ENCODE assay signal across 1 cellular context in genomic region chr1:225777058-225777582, GRCh38.
TF ChIP-seq lines count a peak whose summit lies in the region.

No MANE protein-coding gene starts in this region.

TF ChIP-seq in K562, 482 proteins besides CTCF, POLR2A, EP300 and RAD21 (continued from another document and continues in another):
- TF ChIP-seq LARP7 (IDR thresholded peaks at IDR 0.05) (peak; percentile 65; the same call in 1 of the 2 replicates), ZNF354B (CRISPR knock-in tag; IDR thresholded peaks at IDR 0.05) (no peak), TAF15 (IDR thresholded peaks at IDR 0.05; ENCODE audit: low read depth, low read length) (no peak), NRF1 (conservative IDR thresholded peaks at IDR 0.05 in 1 of 2, IDR thresholded peaks at IDR 0.05 in 1 of 2) (no peak), NFATC3 (IDR thresholded peaks at IDR 0.05) (0 out of 2 replicates have a peak, but pooled peaks have one; percentile 47), DEAF1 (CRISPR knock-in tag; IDR thresholded peaks at IDR 0.05) (no peak), CC2D1A (IDR thresholded peaks at IDR 0.05) (no peak), ZNF512 (tag; IDR thresholded peaks at IDR 0.05) (peak; percentile 12; the same call in 1 of the 2 replicates), SMARCE1 (IDR thresholded peaks at IDR 0.05) (no peak), THRB (CRISPR knock-in tag; conservative IDR thresholded peaks at IDR 0.05) (no peak), XRCC4 (IDR thresholded peaks at IDR 0.05; ENCODE audit: extremely low read depth, insufficient read depth, insufficient read length) (no peak), EHMT2 (IDR thresholded peaks at IDR 0.05) (peak; percentile 51), MEF2A (IDR thresholded peaks at IDR 0.05; ENCODE audit: control insufficient read depth, low read depth, low read length) (0 out of 2 replicates have a peak, but pooled peaks have one; percentile 24), PYGO2 (tag; IDR thresholded peaks at IDR 0.05) (0 out of 2 replicates have a peak, but pooled peaks have one; percentile 41), E2F8 (IDR thresholded peaks at IDR 0.05; ENCODE audit: low read depth, partially characterized antibody) (no peak), E2F3 (CRISPR knock-in tag; IDR thresholded peaks at IDR 0.05) (no peak), TRIM28 (IDR thresholded peaks at IDR 0.05) (0 out of 2 replicates have a peak, but pooled peaks have one; percentile 24), FOXP1 (CRISPR knock-in tag; IDR thresholded peaks at IDR 0.05) (0 out of 2 replicates have a peak, but pooled peaks have one; percentile 4), GTF2E2 (tag; IDR thresholded peaks at IDR 0.05) (0 out of 2 replicates have a peak, but pooled peaks have one; percentile 13), ID3 (CRISPR knock-in tag; IDR thresholded peaks at IDR 0.05) (no peak), ID3 (tag; IDR thresholded peaks at IDR 0.05) (peak; percentile 24; the same call in 1 of the 2 replicates), SRSF7 (optimal IDR thresholded peaks at IDR 0.05; ENCODE audit: low read depth, low read length) (no peak), ZBTB34 (CRISPR knock-in tag; IDR thresholded peaks at IDR 0.05) (no peak), TEAD1 (CRISPR knock-in tag; IDR thresholded peaks at IDR 0.05) (no peak), ATF4 (CRISPR knock-in tag; IDR thresholded peaks at IDR 0.05) (0 out of 2 replicates have a peak, but pooled peaks have one; percentile 15), ZC3H4 (CRISPR knock-in tag; IDR thresholded peaks at IDR 0.05; ENCODE audit: borderline replicate concordance) (no peak), BRD4 (IDR thresholded peaks at IDR 0.05) (no peak), ZZZ3 (IDR thresholded peaks at IDR 0.05) (no peak; the same call in 1 of the 2 replicates), ELF2 (CRISPR knock-in tag; IDR thresholded peaks at IDR 0.05) (no peak), ZNF785 (CRISPR knock-in tag; IDR thresholded peaks at IDR 0.05) (no peak), THRA (IDR thresholded peaks at IDR 0.05) (no peak), ZNF584 (CRISPR knock-in tag; IDR thresholded peaks at IDR 0.05; ENCODE audit: low read depth) (0 out of 2 replicates have a peak, but pooled peaks have one; percentile 44), ZNF175 (CRISPR knock-in tag; IDR thresholded peaks at IDR 0.05; ENCODE audit: low read depth) (0 out of 2 replicates have a peak, but pooled peaks have one; percentile 60), ESRRB (CRISPR knock-in tag; IDR thresholded peaks at IDR 0.05; ENCODE audit: borderline replicate concordance) (no peak; the same call in 1 of the 2 replicates), CCNT2 (IDR thresholded peaks at IDR 0.05; ENCODE audit: borderline replicate concordance, extremely low read depth, insufficient read length, low read depth, low read length) (no peak), RHOXF2B (CRISPR knock-in tag; conservative IDR thresholded peaks at IDR 0.05) (0 out of 2 replicates have a peak, but pooled peaks have one; percentile 74), ASH1L (IDR thresholded peaks at IDR 0.05; ENCODE audit: borderline replicate concordance, low read depth, partially characterized antibody) (no peak), ZBTB40 (IDR thresholded peaks at IDR 0.05) (peak; percentile 62), ZBTB40 (CRISPR knock-in tag; IDR thresholded peaks at IDR 0.05) (no peak), GABPA (tag; conservative IDR thresholded peaks at IDR 0.05; ENCODE audit: low read depth) (no peak)
